Comparison of ENCODE assay signal across 1 cellular context in the genomic region with DNA sequence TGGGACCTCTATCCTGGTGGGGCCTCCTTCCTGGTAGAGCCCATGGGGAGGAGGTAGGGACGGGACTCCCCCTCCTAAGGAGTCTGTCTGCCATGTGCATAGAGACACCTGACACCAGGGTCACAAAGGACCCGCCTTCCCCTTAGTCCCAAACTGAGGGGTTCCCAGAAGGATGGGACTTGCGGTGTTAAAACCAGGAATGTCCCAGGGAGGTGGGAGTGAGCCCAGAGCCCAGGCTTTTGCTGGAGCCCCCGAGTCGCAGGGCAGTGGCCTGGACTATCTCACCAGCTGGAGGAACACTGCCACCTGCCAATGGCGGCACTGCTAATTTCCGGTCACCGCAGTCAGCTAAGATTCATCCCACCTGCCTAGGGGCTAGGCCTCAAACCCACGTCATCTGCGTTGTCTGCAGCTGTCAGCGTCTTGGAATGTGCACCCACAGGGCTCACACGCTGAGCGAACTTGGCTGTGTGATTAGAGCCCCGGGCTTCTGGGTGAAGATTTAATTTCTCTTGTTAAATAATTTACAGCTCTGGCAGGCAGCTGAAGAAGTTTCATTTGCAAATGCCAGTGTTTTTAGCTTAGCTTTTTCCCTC.
TF ChIP-seq lines count a peak whose summit lies in the region.

No MANE protein-coding gene starts in this region.

TF ChIP-seq in IMR-90, 13 proteins besides CTCF, POLR2A, EP300 and RAD21 (continued from another document):
- TF ChIP-seq, protein P1, sequence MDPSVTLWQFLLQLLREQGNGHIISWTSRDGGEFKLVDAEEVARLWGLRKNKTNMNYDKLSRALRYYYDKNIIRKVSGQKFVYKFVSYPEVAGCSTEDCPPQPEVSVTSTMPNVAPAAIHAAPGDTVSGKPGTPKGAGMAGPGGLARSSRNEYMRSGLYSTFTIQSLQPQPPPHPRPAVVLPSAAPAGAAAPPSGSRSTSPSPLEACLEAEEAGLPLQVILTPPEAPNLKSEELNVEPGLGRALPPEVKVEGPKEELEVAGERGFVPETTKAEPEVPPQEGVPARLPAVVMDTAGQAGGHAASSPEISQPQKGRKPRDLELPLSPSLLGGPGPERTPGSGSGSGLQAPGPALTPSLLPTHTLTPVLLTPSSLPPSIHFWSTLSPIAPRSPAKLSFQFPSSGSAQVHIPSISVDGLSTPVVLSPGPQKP (IDR thresholded peaks at IDR 0.05; ENCODE audit: borderline replicate concordance, low read depth, low read length): no peak
- TF ChIP-seq CEBPB (IDR thresholded peaks at IDR 0.05; ENCODE audit: low read depth, low read length) (no peak), RFX5 (IDR thresholded peaks at IDR 0.05; ENCODE audit: low read depth, low read length) (no peak), FOS (IDR thresholded peaks at IDR 0.05; ENCODE audit: low read depth, low read length) (no peak), MAZ (IDR thresholded peaks at IDR 0.05; ENCODE audit: borderline replicate concordance, low read depth, low read length) (no peak), BHLHE40 (IDR thresholded peaks at IDR 0.05; ENCODE audit: low read depth, low read length) (no peak)
